In the genomic region with DNA sequence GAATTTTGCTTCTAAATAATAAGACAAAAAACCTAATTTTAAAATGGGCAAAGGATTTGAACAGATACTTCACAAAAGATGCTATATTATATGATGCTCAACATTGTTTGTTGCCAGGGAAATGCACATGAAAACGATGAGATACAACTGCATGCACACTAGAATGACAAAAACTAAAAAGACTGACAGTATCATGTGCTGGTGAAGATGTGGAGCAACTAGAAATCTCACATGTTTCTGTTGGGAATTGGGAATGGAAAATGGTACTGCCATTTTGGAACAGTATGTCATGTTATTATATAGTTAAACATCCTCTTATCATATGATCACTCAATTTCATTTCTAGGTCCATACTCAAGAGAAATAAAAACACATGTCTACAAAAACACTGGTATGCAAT, we compare ENCODE assay signal across 29 cellular contexts. TPM values are rescaled to one million over a fixed set of nuclear protein-coding genes. Genes with fewer than 3 reads are reported as not detected.
DNase-seq lines count a peak whose midpoint lies in the region; ATAC-seq, FAIRE-seq and TF ChIP-seq lines count a peak whose summit lies in the region.
"Had no signal": no experiment of that assay in that cellular context is flagged by ENCODE, and none has a peak within 500 bp of the region (broad histone marks: within the 10 kb centered on the region; RNA-seq: fewer than 3 reads in every experiment).

No MANE protein-coding gene starts in this region.

- intact Hi-C loops in K562 (cut with micrococcal nuclease), result no loop called here
- intact Hi-C loops in breast epithelium (cut with DNase I; ENCODE audit: low total_unique reads), result no loop called here

- H3K27ac ChIP-seq in K562 (ENCODE audit: extremely low read depth, low read depth, low read length), result no peak overlapping the region
- no peak overlapping the region for H3K27ac ChIP-seq in breast epithelium
- H3K27ac ChIP-seq: 22Rv1; A549; BLaER1; BLaER1 treated with 17β-estradiol and CSF1 and Interleukin-3, amounts not matched to agents 10 nM and 100 nM; C4-2B had no signal

- H3K9ac ChIP-seq in K562 (ENCODE audit: insufficient read depth in 1 of 2, low read depth in 2 of 2, low read length in 2 of 2), result no peak overlapping the region
- H3K9ac ChIP-seq: BLaER1; BLaER1 treated with 17β-estradiol and CSF1 and Interleukin-3, amounts not matched to agents 10 nM and 100 nM had no signal

- no peaks in the 10 kb centered on the region for H3K9me1 ChIP-seq in K562 (ENCODE audit: control insufficient read depth, insufficient read depth, low read length)

- TF ChIP-seq RAD21 in K562 (CRISPR knock-in tag; conservative IDR thresholded peaks at IDR 0.05 in 1 of 2, IDR thresholded peaks at IDR 0.05 in 1 of 2), result no peak

- TF ChIP-seq CTCF in K562 (IDR thresholded peaks at IDR 0.05 in 2 of 3, conservative IDR thresholded peaks at IDR 0.05 in 1 of 3; ENCODE audit: insufficient read depth in 2 of 3, low read depth in 1 of 3, low read length in 3 of 3), result no peak
- no peak for TF ChIP-seq CTCF in breast epithelium (IDR thresholded peaks at IDR 0.05)

- H3K9me3 ChIP-seq in K562 (replicated peaks; ENCODE audit: control insufficient read depth, insufficient read depth, low read depth, low read length) (peaks cover 9% of the 10 kb centered on the region), breast epithelium (no peaks in the 10 kb centered on the region)
- H3K9me3 ChIP-seq: A549, Caco-2 had no signal

- in situ Hi-C loops in K562 (cut with MboI), result no loop called here

- H3K4me3 ChIP-seq in K562 (no peak overlapping the region), breast epithelium (no peak overlapping the region)
- H3K4me3 ChIP-seq: A549; BLaER1; BLaER1 treated with 17β-estradiol and CSF1 and Interleukin-3, amounts not matched to agents 10 nM and 100 nM had no signal

- H3K36me3 ChIP-seq in K562 (ENCODE audit: control insufficient read depth, insufficient read depth, low read length) (no peaks in the 10 kb centered on the region; the same call in 2 of the 3 replicates), breast epithelium (no peaks in the 10 kb centered on the region)
- H3K36me3 ChIP-seq: BE2C; BLaER1; BLaER1 treated with 17β-estradiol and CSF1 and Interleukin-3, amounts not matched to agents 10 nM and 100 nM had no signal

- no TSS peak for BruUV-seq in K562 (replicated peaks; lab: Mats Ljungman, UMichigan)

- POLR2A ChIA-PET in K562 (lab: Yijun Ruan, JAX), result no interaction called here

- H3K27me3 ChIP-seq in K562 (ENCODE audit: control insufficient read depth in 2 of 2, insufficient read depth in 2 of 2, low read length in 2 of 2) (no peaks in the 10 kb centered on the region), breast epithelium (no peaks in the 10 kb centered on the region)
- H3K27me3 ChIP-seq: BE2C; BLaER1; BLaER1 treated with 17β-estradiol and CSF1 and Interleukin-3, amounts not matched to agents 10 nM and 100 nM had no signal

- CTCF ChIA-PET in K562 (lab: Yijun Ruan, JAX; ENCODE audit: low intra/inter-chr PET ratio), result no interaction called here

- FAIRE-seq in K562 (lab: Jason Lieb, UNC), result no peak
- FAIRE-seq: A204.1, A549, D721Med had no signal

- H2AFZ ChIP-seq in K562 (ENCODE audit: low read depth, low read length), result no peak overlapping the region

- no peaks in the 10 kb centered on the region for H3K79me2 ChIP-seq in K562 (ENCODE audit: control insufficient read depth, insufficient read depth, low read length)

- no peak overlapping the region for H3K4me2 ChIP-seq in K562 (ENCODE audit: insufficient read depth, low read length)
- H3K4me2 ChIP-seq: A549; BLaER1; BLaER1 treated with 17β-estradiol and CSF1 and Interleukin-3, amounts not matched to agents 10 nM and 100 nM had no signal

- H3K4me1 ChIP-seq in K562 (replicated peaks in 1 of 2; ENCODE audit: control insufficient read depth in 2 of 2, insufficient read depth in 2 of 2, low read length in 2 of 2) (peaks cover 34 to 58% of the 10 kb centered on the region in 2 experiments), breast epithelium (peaks cover 0 to 9% of the 10 kb centered on the region in 2 donors)
- H3K4me1 ChIP-seq: A549, Caco-2 had no signal

- DNase-seq in K562 (ENCODE audit: extremely low read depth in 1 of 4, low spot score in 3 of 4) (no peak), breast epithelium (ENCODE audit: low spot score in 2 of 2) (no peak)
- DNase-seq: 8988T; ACHN; AML-193; BE2C; C1 segment of cervical spinal cord; Caco-2; Calu3; CD4-positive, alpha-beta memory T cell; CD4-positive, alpha-beta T cell; CD4-positive, CD25-positive, alpha-beta regulatory T cell; CD8-positive, alpha-beta memory T cell; CD8-positive, alpha-beta T cell; COR-L47; DMS 273 treated with DMSO at 0.1 percent for 48 hours; DMS153; DMS53; DMS79; DMS79 treated with DMSO at 0.1 percent for 48 hours; DND-41; EL had no signal

- TF ChIP-seq EP300 in K562 (IDR thresholded peaks at IDR 0.05; ENCODE audit: low read length), result no peak

- H4K20me1 ChIP-seq in K562 (replicated peaks; ENCODE audit: control insufficient read depth, insufficient read depth, low read length), result no peaks in the 10 kb centered on the region
- H4K20me1 ChIP-seq: BLaER1; BLaER1 treated with 17β-estradiol and CSF1 and Interleukin-3, amounts not matched to agents 10 nM and 100 nM had no signal

- no peak for ATAC-seq in K562
- ATAC-seq: A549; CD8-positive, alpha-beta T cell had no signal

- no peak for TF ChIP-seq POLR2A in K562 (conservative IDR thresholded peaks at IDR 0.05)
- TF ChIP-seq POLR2A in breast epithelium (IDR thresholded peaks at IDR 0.05), result no peak

- WGBS in K562 (ENCODE audit: insufficient coverage, low coverage, missing lambda C conversion rate), result 50% methylated on average over 1 of the region's 1 CpG

TF ChIP-seq in K562, 482 proteins besides CTCF, POLR2A, EP300 and RAD21:
- no peak for TF ChIP-seq FOXP4 (CRISPR knock-in tag; IDR thresholded peaks at IDR 0.05; ENCODE audit: borderline replicate concordance)
- TF ChIP-seq ELF2 (CRISPR knock-in tag; IDR thresholded peaks at IDR 0.05), result 0 out of 2 replicates have a peak, but pooled peaks have one; percentile 17
- TF ChIP-seq ZNF212 (CRISPR knock-in tag; IDR thresholded peaks at IDR 0.05), result no peak
- TF ChIP-seq RBM25 (IDR thresholded peaks at IDR 0.05; ENCODE audit: low read depth, low read length, severe bottlenecking), result peak; percentile 96

RNA-seq across cellular contexts. Expression of gene SNX9, which starts 13.4 kb away (rescaled TPM):
- total RNA-seq in K562 (2011; cell fraction: chromatin; rRNA removed; ENCODE audit: low replicate concordance), result 38.7 and 52.0 TPM in 2 replicates
- 23.3 and 24.7 TPM in 2 replicates for total RNA-seq in K562 (2011; cell fraction: nucleolus; rRNA removed)
- total RNA-seq in K562 (2011; cell fraction: nucleoplasm; rRNA removed), result 28.7 and 31.5 TPM in 2 replicates
- 57.1 and 64.3 TPM in 2 replicates for total RNA-seq in K562 (2014; rRNA removed)
- total RNA-seq in K562 (2014; rRNA removed; fragmentation: Illumina TruSeq; extraction: Trizol), result 52.8 and 59.8 TPM in 2 replicates
- total RNA-seq in K562 (2015; rRNA removed; fragmentation: Illumina TruSeq; extraction: Trizol), result 45.2 and 48.1 TPM in 2 replicates
- total RNA-seq in K562 (2021), result 66.8 and 72.2 TPM in 2 replicates
- polyA plus RNA-seq in K562 (2011; rRNA removed), result 63.6 and 80.2 TPM in 2 replicates
- polyA plus RNA-seq in K562 (2011; cell fraction: cytosol; rRNA removed), result 35.7 and 42.0 TPM in 2 replicates
- 56.0 and 61.8 TPM in 2 replicates for polyA plus RNA-seq in K562 (2011; cell fraction: nucleus; rRNA removed)
- 38.3 and 43.4 TPM in 2 replicates for polyA plus RNA-seq in K562 (2012)
- 79.5 and 81.7 TPM in 2 replicates for polyA plus RNA-seq in K562 (2014; fragmentation: Illumina TruSeq; extraction: Trizol)
- polyA plus RNA-seq in K562 (2014; fragmentation: Nextera tagmentation; extraction: Ambion mirVana), result 1 to 10 TPM; 6.0 to 7.3 TPM
- polyA plus RNA-seq in K562 (2014; rRNA removed), result 61.3 and 70.0 TPM in 2 replicates
- polyA minus RNA-seq in K562 (2011; rRNA and poly(A)+ RNA removed), result 59.7 and 63.7 TPM in 2 replicates
- 28.7 and 35.8 TPM in 2 replicates for polyA minus RNA-seq in K562 (2011; cell fraction: cytosol; rRNA and poly(A)+ RNA removed)
- 21.7 and 34.3 TPM in 2 replicates for polyA minus RNA-seq in K562 (2011; cell fraction: nucleus; rRNA and poly(A)+ RNA removed)
- total RNA-seq in breast epithelium, result 10 to 100 TPM; 61.6 to 83.2 (median 75.7) TPM
